20 cellular contexts compared by ENCODE assay signal in genomic region chr12:26843306-26843705, GRCh38.
"Had no signal": no experiment of that assay in that cellular context is flagged by ENCODE, and none has a peak within 500 bp of the region (broad histone marks: within the 10 kb centered on the region; RNA-seq: fewer than 3 reads in every experiment).

No MANE protein-coding gene starts in this region.

- H3K4me3 ChIP-seq: coronary artery, heart left ventricle, thyroid gland, upper lobe of right lung had no signal

- ATAC-seq: activated CD4-positive, CD25-positive, alpha-beta regulatory T cell treated with anti-CD3 and anti-CD28 coated beads, Interleukin-2, amount 50 U/mL, for 24 hours; activated CD8-positive, alpha-beta memory T cell treated with anti-CD3 and anti-CD28 coated beads, Interleukin-2, amount 10 ng/mL, durations not matched to agents 7 days and 5 days; activated CD8-positive, alpha-beta T cell treated with anti-CD3 and anti-CD28 coated beads for 36 hours; activated naive CD8-positive, alpha-beta T cell treated with anti-CD3 and anti-CD28 coated beads, Interleukin-2, amount 50 U/mL, for 24 hours; heart left ventricle; left cardiac atrium; natural killer cell treated with Interleukin-12 subunit alpha and Interleukin-12 subunit beta and Interleukin-15 and Interleukin-18, amount 100 ng/mL, for 72 hours; upper lobe of right lung had no signal

- H3K36me3 ChIP-seq: heart left ventricle, thyroid gland, upper lobe of right lung had no signal

- DNase-seq: activated CD4-positive, alpha-beta T cell treated with anti-CD3 and anti-CD28 coated beads, Interleukin-2, amount 10 ng/mL, durations not matched to agents 7 days and 5 days; activated CD8-positive, alpha-beta memory T cell treated with anti-CD3 and anti-CD28 coated beads, Interleukin-2, amount 10 ng/mL, durations not matched to agents 7 days and 5 days; activated CD8-positive, alpha-beta T cell treated with anti-CD3 and anti-CD28 coated beads for 36 hours; activated effector memory CD4-positive, alpha-beta T cell treated with anti-CD3 and anti-CD28 coated beads, Interleukin-2, amount 50 U/mL, for 16 hours; activated naive CD4-positive, alpha-beta T cell treated with anti-CD3 and anti-CD28 coated beads, Interleukin-2, amount 50 U/mL, for 16 hours; activated naive CD8-positive, alpha-beta T cell treated with anti-CD3 and anti-CD28 coated beads, Interleukin-2, amount 50 U/mL, for 24 hours; activated T-cell treated with anti-CD3 and anti-CD28 coated beads for 4 hours; cerebellar nuclear complex; heart left ventricle; left cardiac atrium; retina; stimulated activated CD4-positive, alpha-beta T cell treated with anti-CD3 and anti-CD28 coated beads, Interleukin-4, amount 100 ng/mL, for 24 hours; stimulated activated naive CD4-positive, alpha-beta T cell treated with Interleukin-2 at 50 U/mL for 16 hours; T1000; thyroid gland; upper lobe of right lung had no signal

- H3K9me3 ChIP-seq: heart left ventricle, thyroid gland, upper lobe of right lung had no signal

- H3K27me3 ChIP-seq: heart left ventricle, thyroid gland, upper lobe of right lung had no signal

- H3K27ac ChIP-seq: coronary artery, heart left ventricle, thyroid gland, upper lobe of right lung, VCaP had no signal
